27 cellular contexts compared by ENCODE assay signal in genomic region chr6:135379647-135380046, GRCh38.
"Had no signal": no experiment of that assay in that cellular context is flagged by ENCODE, and none has a peak within 500 bp of the region (broad histone marks: within the 10 kb centered on the region; RNA-seq: fewer than 3 reads in every experiment).

No MANE protein-coding gene starts in this region.

- H3K4me3 ChIP-seq: stomach, suprapubic skin, testis, thoracic aorta, thyroid gland, tibial artery, tibial nerve, transverse colon, upper lobe of left lung, upper lobe of right lung, uterus, vagina had no signal

- H3K27me3 ChIP-seq: stomach, suprapubic skin, testis, thyroid gland, tibial artery, tibial nerve, transverse colon, upper lobe of left lung, upper lobe of right lung, uterus, vagina had no signal

- ATAC-seq: stimulated activated effector memory CD8-positive, alpha-beta T cell treated with anti-CD3 and anti-CD28 coated beads, Interleukin-12 subunit alpha, Interleukin-12 subunit beta, amount 100 ng/mL, for 72 hours; stimulated activated memory B cell treated with anti-CD40 and anti-IgM and Interleukin-4, amounts not matched to agents 10 μg/mL and 1 μg/mL and 100 μg/mL, for 72 hours; stimulated activated naive B cell treated with anti-CD40 and anti-IgM and Interleukin-4, amounts not matched to agents 10 μg/mL and 1 μg/mL and 100 μg/mL, for 72 hours; stimulated activated naive CD8-positive, alpha-beta T cell treated with anti-CD3 and anti-CD28 coated beads, Interleukin-15, amount 100 ng/mL, for 72 hours; stimulated activated naive CD8-positive, alpha-beta T cell treated with anti-CD3 and anti-CD28 coated beads, Interleukin-15, Interleukin-2, amounts not matched to agents 100 U/mL and 50 U/mL, for 24 hours; upper lobe of right lung had no signal

- DNase-seq: stimulated activated CD4-positive, alpha-beta T cell treated with anti-CD3 and anti-CD28 coated beads, Interleukin-2, amount 100 ng/mL, for 48 hours; stimulated activated CD4-positive, alpha-beta T cell treated with anti-CD3 and anti-CD28 coated beads, Interleukin-4, amount 100 ng/mL, for 1 hour; stimulated activated CD4-positive, alpha-beta T cell treated with anti-CD3 and anti-CD28 coated beads, Interleukin-4, amount 100 ng/mL, for 24 hours; stimulated activated CD4-positive, alpha-beta T cell treated with anti-CD3 and anti-CD28 coated beads, Interleukin-4, amount 100 ng/mL, for 4 hours; stimulated activated CD8-positive, alpha-beta memory T cell treated with anti-CD3 and anti-CD28 coated beads, Interleukin-4, amount 100 ng/mL, for 48 hours; stimulated activated naive B cell treated with anti-CD40 and anti-IgM and Interleukin-4, amounts not matched to agents 10 μg/mL and 1 μg/mL and 100 μg/mL, for 72 hours; stimulated activated naive CD4-positive, alpha-beta T cell; stimulated activated naive CD4-positive, alpha-beta T cell treated with Interleukin-2 at 50 U/mL for 16 hours; stimulated activated naive CD8-positive, alpha-beta T cell treated with anti-CD3 and anti-CD28 coated beads, Interleukin-15, amount 100 ng/mL, for 72 hours; stimulated activated naive CD8-positive, alpha-beta T cell treated with anti-CD3 and anti-CD28 coated beads, Interleukin-15, Interleukin-2, amounts not matched to agents 100 U/mL and 50 U/mL, for 24 hours; stomach; substantia nigra; testis; thyroid gland; tibial artery; transverse colon; trophoblast cell; upper lobe of left lung; upper lobe of right lung; uterus had no signal

- H3K36me3 ChIP-seq: stomach, suprapubic skin, thoracic aorta, thyroid gland, tibial artery, tibial nerve, transverse colon, upper lobe of left lung, upper lobe of right lung, uterus, vagina had no signal

- H3K27ac ChIP-seq: stomach, suprapubic skin, testis, thoracic aorta, thyroid gland, tibial artery, tibial nerve, transverse colon, upper lobe of left lung, upper lobe of right lung, uterus, vagina had no signal

- H3K4me1 ChIP-seq: stomach, suprapubic skin, testis, thyroid gland, tibial artery, tibial nerve, transverse colon, upper lobe of left lung, upper lobe of right lung, uterus, vagina had no signal

- FAIRE-seq: urothelium cell line had no signal

- H3K9me3 ChIP-seq: stomach, suprapubic skin, testis, thoracic aorta, thyroid gland, tibial artery, tibial nerve, transverse colon, upper lobe of left lung, upper lobe of right lung, uterus, vagina had no signal
